ENCODE assay signal across 13 cellular contexts in genomic region chr21:38460171-38460742, GRCh38. TPM values are rescaled to one million over a fixed set of nuclear protein-coding genes. Genes with fewer than 3 reads are reported as not detected.
DNase-seq lines count a peak whose midpoint lies in the region; ATAC-seq and TF ChIP-seq lines count a peak whose summit lies in the region.
"Had no signal": no experiment of that assay in that cellular context is flagged by ENCODE, and none has a peak within 500 bp of the region (broad histone marks: within the 10 kb centered on the region; RNA-seq: fewer than 3 reads in every experiment).

No MANE protein-coding gene starts in this region.

- TF ChIP-seq CTCF in CD14-positive monocyte (IDR thresholded peaks at IDR 0.05), result no peak

- no peak overlapping the region for H3K4me2 ChIP-seq in mesenchymal stem cell (ENCODE audit: low read length, poor library complexity, severe bottlenecking)

- no peak overlapping the region for H3K14ac ChIP-seq in mesenchymal stem cell (ENCODE audit: low read length in 2 of 2)

- H3K27me3 Mint-ChIP-seq in CD14-positive monocyte (ENCODE audit: low read depth in 3 of 3), result peaks cover 0 to 3% (median 2%) of the 10 kb centered on the region in 3 donors

- H3K23ac ChIP-seq in mesenchymal stem cell (ENCODE audit: low read length in 2 of 2), result no peak overlapping the region

- no peak overlapping the region for H4K8ac ChIP-seq in mesenchymal stem cell (ENCODE audit: low read length)

- no peaks in the 10 kb centered on the region for H3K27me3 ChIP-seq in mesenchymal stem cell (ENCODE audit: control insufficient read depth in 1 of 2, insufficient read depth in 1 of 2, low read length in 2 of 2)

- no peak overlapping the region for H3K18ac ChIP-seq in mesenchymal stem cell (ENCODE audit: low read depth in 1 of 2, low read length in 2 of 2)

- no peak overlapping the region for H3K4me3 ChIP-seq in mesenchymal stem cell (ENCODE audit: insufficient read depth in 1 of 2, low read depth in 1 of 2, low read length in 2 of 2)
- H3K4me3 ChIP-seq: dorsolateral prefrontal cortex, mucosa of descending colon had no signal

- H2BK12ac ChIP-seq in mesenchymal stem cell (ENCODE audit: low read length in 2 of 2), result no peak overlapping the region

- H2BK15ac ChIP-seq in mesenchymal stem cell (ENCODE audit: low read depth, poor library complexity, severe bottlenecking), result no peak overlapping the region

- H3K4ac ChIP-seq in mesenchymal stem cell (ENCODE audit: low read depth in 1 of 2, low read length in 2 of 2), result no peak overlapping the region

- intact Hi-C loops in left cardiac atrium (cut with DNase I), result no loop called here
- intact Hi-C loops in Right ventricle myocardium superior (cut with DNase I), result no loop called here
- intact Hi-C loops in CD14-positive monocyte (cut with micrococcal nuclease), result no loop called here

- no peak overlapping the region for H3K27ac ChIP-seq in mesenchymal stem cell (ENCODE audit: low read length, poor library complexity, severe bottlenecking)

- no peak overlapping the region for H3K4me3 Mint-ChIP-seq in CD14-positive monocyte

- peaks cover 8% of the 10 kb centered on the region for H3K4me1 ChIP-seq in mesenchymal stem cell (ENCODE audit: control insufficient read depth, insufficient read depth, low read depth, low read length)

- no peaks in the 10 kb centered on the region for H3K36me3 ChIP-seq in mesenchymal stem cell (ENCODE audit: control insufficient read depth in 1 of 2, insufficient read depth in 2 of 2, low read depth in 1 of 2, low read length in 2 of 2)

- no peaks in the 10 kb centered on the region for H3K79me1 ChIP-seq in mesenchymal stem cell (replicated peaks; ENCODE audit: low read length, poor library complexity, severe bottlenecking)

- H4K91ac ChIP-seq in mesenchymal stem cell (ENCODE audit: low read length), result no peak overlapping the region

- H3K27ac Mint-ChIP-seq in CD14-positive monocyte, result peak overlapping the region in 1 of 7 donors; percentile 34

- peaks cover 0 to 4% (median 0%) of the 10 kb centered on the region in 7 donors for H3K9me3 Mint-ChIP-seq in CD14-positive monocyte

- H2BK120ac ChIP-seq in mesenchymal stem cell (ENCODE audit: low read depth, low read length), result no peak overlapping the region

- H3K9me3 ChIP-seq in mesenchymal stem cell (ENCODE audit: control insufficient read depth, low read length), result no peaks in the 10 kb centered on the region
- H3K9me3 ChIP-seq: mucosa of descending colon had no signal

- peak in 1 of 2 donors; percentile 64 for ATAC-seq in left cardiac atrium
- ATAC-seq in Right ventricle myocardium superior (ENCODE audit: poor library complexity), result no peak
- no peak for ATAC-seq in GM21360 (IDR thresholded peaks at IDR 0.05; ENCODE audit: unreplicated experiment)
- ATAC-seq: activated CD4-positive, CD25-positive, alpha-beta regulatory T cell treated with anti-CD3 and anti-CD28 coated beads, Interleukin-2, amount 50 U/mL, for 24 hours; mucosa of descending colon had no signal

- H3K36me3 Mint-ChIP-seq in CD14-positive monocyte, result peaks cover 0 to 2% of the 10 kb centered on the region in 2 donors

- 83% methylated on average over 4 of the region's 6 CpGs for WGBS in mesenchymal stem cell

- H2AK5ac ChIP-seq in mesenchymal stem cell (ENCODE audit: low read length, severe bottlenecking), result no peak overlapping the region

- peaks cover 9% of the 10 kb centered on the region for H3K4me1 Mint-ChIP-seq in CD14-positive monocyte

- H2AFZ ChIP-seq in mesenchymal stem cell (ENCODE audit: low read depth, low read length), result no peak overlapping the region

- H2BK5ac ChIP-seq in mesenchymal stem cell (ENCODE audit: low read depth, low read length, poor library complexity, severe bottlenecking), result no peak overlapping the region

- H3K9ac ChIP-seq in mesenchymal stem cell (ENCODE audit: low read length), result no peak overlapping the region

- DNase-seq in left cardiac atrium, result peak; percentile 50
- DNase-seq in Right ventricle myocardium superior, result no peak
- peak; percentile 41 for DNase-seq in dedifferentiated amniotic fluid mesenchymal stem cell (ENCODE audit: extremely low spot score)
- DNase-seq in mesenchymal stem cell, result peak; percentile 30
- DNase-seq in stimulated activated CD4-positive, alpha-beta T cell treated with anti-CD3 and anti-CD28 coated beads, Interleukin-2, amount 100 ng/mL, for 48 hours, result no peak
- no peak for DNase-seq in CD14-positive monocyte (ENCODE audit: low spot score)
- DNase-seq in effector CD8-positive, alpha-beta T cell (lab: John Stamatoyannopoulos, UW), result no peak
- DNase-seq: dorsolateral prefrontal cortex; KBM-7; mucosa of descending colon; stimulated activated CD4-positive, alpha-beta T cell treated with anti-CD3 and anti-CD28 coated beads, Interleukin-12 subunit alpha, Interleukin-12 subunit beta, amount 100 ng/mL, for 4 hours had no signal

RNA-seq across cellular contexts. Expression of gene ERG, which starts 38.0 kb away (rescaled TPM):
- total RNA-seq in left cardiac atrium, result 10 to 100 TPM; 16.1 to 27.2 TPM
- 17.8 TPM for total RNA-seq in Right ventricle myocardium superior
- polyA plus RNA-seq in mesenchymal stem cell (2013, experiment 1 of 2), result 0.48 TPM
- 0.45 TPM for polyA plus RNA-seq in mesenchymal stem cell (2013, experiment 2 of 2)
- polyA plus RNA-seq in CD14-positive monocyte, result under 1 TPM in 1 of 2 donors, not detected in 1; 0.22 TPM

Comparison
In these comparisons a context has a peak if more than half of its experiments do, and no peak if none do; other contexts are left out.
1. DNase-seq: peak in left cardiac atrium (single experiment), dedifferentiated amniotic fluid mesenchymal stem cell (single experiment) and mesenchymal stem cell (single experiment); none in Right ventricle myocardium superior (single experiment), stimulated activated CD4-positive, alpha-beta T cell treated with anti-CD3 and anti-CD28 coated beads, Interleukin-2, amount 100 ng/mL, for 48 hours (0 of 2), CD14-positive monocyte (single experiment) and effector CD8-positive, alpha-beta T cell (single experiment).